10 cellular contexts compared by ENCODE assay signal in genomic region chr6:29828471-29828797, GRCh38. TPM values are rescaled to one million over a fixed set of nuclear protein-coding genes. Genes with fewer than 3 reads are reported as not detected.
DNase-seq lines count a peak whose midpoint lies in the region; TF ChIP-seq lines count a peak whose summit lies in the region.
"Had no signal": no experiment of that assay in that cellular context is flagged by ENCODE, and none has a peak within 500 bp of the region (broad histone marks: within the 10 kb centered on the region; RNA-seq: fewer than 3 reads in every experiment).

No MANE protein-coding gene starts in this region.

- no peak overlapping the region for H3K4me2 ChIP-seq in Karpas-422 (ENCODE audit: low read depth, low read length, poor library complexity, severe bottlenecking)

- peaks cover 38 to 51% of the 10 kb centered on the region in 2 donors for H3K27me3 Mint-ChIP-seq in CD4-positive, alpha-beta memory T cell
- H3K27me3 Mint-ChIP-seq in progenitor cell of endocrine pancreas, result peaks cover 92% of the 10 kb centered on the region
- peaks cover 80% of the 10 kb centered on the region for H3K27me3 Mint-ChIP-seq in activated T-helper 2 cell treated with anti-CD3 and anti-CD28 coated beads, Interferon-gamma antibody, Interleukin-2, Interleukin-4, amounts not matched to agents 10 μg/mL and 5 μg/mL and 100 μg/mL, durations not matched to agents 14 hours and 24 hours and 36 hours (ENCODE audit: low read depth)

- no peaks in the 10 kb centered on the region for H3K79me2 ChIP-seq in Karpas-422 (ENCODE audit: low read length)

- peaks cover 10% of the 10 kb centered on the region for H3K27me3 ChIP-seq in CD4-positive, alpha-beta memory T cell (ENCODE audit: insufficient read depth, low read length)
- H3K27me3 ChIP-seq in Karpas-422 (ENCODE audit: low read length), result no peaks in the 10 kb centered on the region

- H3K9me2 ChIP-seq in Karpas-422 (replicated peaks; ENCODE audit: insufficient read depth, low read length), result no peaks in the 10 kb centered on the region

- CTCF ChIA-PET in CD4-positive, alpha-beta memory T cell (lab: Charles Lee; ENCODE audit: partially characterized antibody), result no interaction called here

- H3K36me3 Mint-ChIP-seq in CD4-positive, alpha-beta memory T cell, result no peaks in the 10 kb centered on the region
- no peaks in the 10 kb centered on the region for H3K36me3 Mint-ChIP-seq in progenitor cell of endocrine pancreas (ENCODE audit: insufficient read depth)
- no peaks in the 10 kb centered on the region for H3K36me3 Mint-ChIP-seq in activated T-helper 2 cell treated with anti-CD3 and anti-CD28 coated beads, Interferon-gamma antibody, Interleukin-2, Interleukin-4, amounts not matched to agents 10 μg/mL and 5 μg/mL and 100 μg/mL, durations not matched to agents 14 hours and 24 hours and 36 hours (ENCODE audit: low read depth)

- peak overlapping the region in 1 of 2 donors; percentile 28 for H3K4me3 ChIP-seq in CD4-positive, alpha-beta memory T cell (ENCODE audit: low read length in 2 of 2)
- no peak overlapping the region for H3K4me3 ChIP-seq in Karpas-422 (ENCODE audit: low read length)

- H3K9me3 Mint-ChIP-seq in CD4-positive, alpha-beta memory T cell, result peaks cover 0 to 2% (median 0%) of the 10 kb centered on the region in 8 donors
- no peaks in the 10 kb centered on the region for H3K9me3 Mint-ChIP-seq in progenitor cell of endocrine pancreas (ENCODE audit: low read depth)
- H3K9me3 Mint-ChIP-seq in activated T-helper 2 cell treated with anti-CD3 and anti-CD28 coated beads, Interferon-gamma antibody, Interleukin-2, Interleukin-4, amounts not matched to agents 10 μg/mL and 5 μg/mL and 100 μg/mL, durations not matched to agents 14 hours and 24 hours and 36 hours, result no peaks in the 10 kb centered on the region

- no peak overlapping the region for H3K27ac ChIP-seq in CD4-positive, alpha-beta memory T cell (ENCODE audit: low read depth, low read length)
- H3K27ac ChIP-seq in Karpas-422 (ENCODE audit: low read length), result no peak overlapping the region

- no peaks in the 10 kb centered on the region for H4K20me1 ChIP-seq in Karpas-422 (ENCODE audit: insufficient read depth, low read depth, low read length)

- H3K4me3 Mint-ChIP-seq in CD4-positive, alpha-beta memory T cell, result peak overlapping the region in 7 of 8 donors; percentile 19 to 73 (median 58)
- H3K4me3 Mint-ChIP-seq in progenitor cell of endocrine pancreas (ENCODE audit: low read depth), result peak overlapping the region; percentile 22
- H3K4me3 Mint-ChIP-seq in activated T-helper 2 cell treated with anti-CD3 and anti-CD28 coated beads, Interferon-gamma antibody, Interleukin-2, Interleukin-4, amounts not matched to agents 10 μg/mL and 5 μg/mL and 100 μg/mL, durations not matched to agents 14 hours and 24 hours and 36 hours (ENCODE audit: low read depth), result no peak overlapping the region

- H3K36me3 ChIP-seq in CD4-positive, alpha-beta memory T cell (ENCODE audit: insufficient read depth, low read length), result no peaks in the 10 kb centered on the region
- no peaks in the 10 kb centered on the region for H3K36me3 ChIP-seq in Karpas-422 (ENCODE audit: insufficient read depth, low read length)

- peak in 1 of 5 donors; percentile 45 for DNase-seq in CD4-positive, alpha-beta memory T cell
- peak; percentile 59 to 67 for DNase-seq in activated CD4-positive, alpha-beta T cell treated with anti-CD3 and anti-CD28 coated beads, Interleukin-2, amount 50 U/mL, for 48 hours
- DNase-seq in germinal center (ENCODE audit: low spot score) (peak; percentile 12), progenitor cell of endocrine pancreas (ENCODE audit: low spot score, unreplicated experiment) (no peak), Karpas-422 (no peak), activated gamma-delta T cell (lab: John Stamatoyannopoulos, UW) (no peak), foreskin melanocyte (no peak)
- DNase-seq in activated T-helper 2 cell treated with anti-CD3 and anti-CD28 coated beads, Interferon-gamma antibody, Interleukin-2, Interleukin-4, amounts not matched to agents 10 μg/mL and 5 μg/mL and 100 μg/mL, durations not matched to agents 14 hours and 24 hours and 36 hours (ENCODE audit: low spot score), result no peak
- DNase-seq: effector CD4-positive, alpha-beta T cell had no signal

- H3K9ac ChIP-seq in Karpas-422 (ENCODE audit: low read length), result no peak overlapping the region

- no peak overlapping the region for H2AFZ ChIP-seq in Karpas-422 (ENCODE audit: low read length)

- TF ChIP-seq CTCF in progenitor cell of endocrine pancreas (IDR thresholded peaks at IDR 0.05; ENCODE audit: unreplicated experiment), result no peak

- intact Hi-C loops in CD4-positive, alpha-beta memory T cell (cut with micrococcal nuclease), result no loop called here
- intact Hi-C loops in activated T-helper 2 cell treated with anti-CD3 and anti-CD28 coated beads, Interferon-gamma antibody, Interleukin-2, Interleukin-4, amounts not matched to agents 10 μg/mL and 5 μg/mL and 100 μg/mL, durations not matched to agents 14 hours and 24 hours and 36 hours (cut with micrococcal nuclease), result no loop called here

- H3K4me1 ChIP-seq in CD4-positive, alpha-beta memory T cell (ENCODE audit: insufficient read depth, low read length), result peaks cover 8% of the 10 kb centered on the region
- no peaks in the 10 kb centered on the region for H3K4me1 ChIP-seq in Karpas-422 (ENCODE audit: low read length)

- POLR2A ChIA-PET in CD4-positive, alpha-beta memory T cell (lab: Charles Lee; ENCODE audit: partially characterized antibody), result no interaction called here

- H3K4me1 Mint-ChIP-seq in CD4-positive, alpha-beta memory T cell, result peaks cover 2 to 16% (median 8%) of the 10 kb centered on the region in 4 donors
- H3K4me1 Mint-ChIP-seq in progenitor cell of endocrine pancreas (ENCODE audit: low read depth), result no peaks in the 10 kb centered on the region
- H3K4me1 Mint-ChIP-seq in activated T-helper 2 cell treated with anti-CD3 and anti-CD28 coated beads, Interferon-gamma antibody, Interleukin-2, Interleukin-4, amounts not matched to agents 10 μg/mL and 5 μg/mL and 100 μg/mL, durations not matched to agents 14 hours and 24 hours and 36 hours (ENCODE audit: low read depth), result no peaks in the 10 kb centered on the region

- no peaks in the 10 kb centered on the region for H3K9me3 ChIP-seq in CD4-positive, alpha-beta memory T cell (ENCODE audit: control insufficient read depth in 1 of 2, low read length in 2 of 2)
- H3K9me3 ChIP-seq in Karpas-422 (ENCODE audit: low read length), result no peaks in the 10 kb centered on the region

- H3K27ac Mint-ChIP-seq in CD4-positive, alpha-beta memory T cell, result no peak overlapping the region
- H3K27ac Mint-ChIP-seq in progenitor cell of endocrine pancreas, result no peak overlapping the region
- no peak overlapping the region for H3K27ac Mint-ChIP-seq in activated T-helper 2 cell treated with anti-CD3 and anti-CD28 coated beads, Interferon-gamma antibody, Interleukin-2, Interleukin-4, amounts not matched to agents 10 μg/mL and 5 μg/mL and 100 μg/mL, durations not matched to agents 14 hours and 24 hours and 36 hours

RNA-seq across cellular contexts. Expression of gene HLA-G, which starts 0.8 kb away (rescaled TPM):
- under 1 TPM; 0.28 to 0.52 TPM for total RNA-seq in CD4-positive, alpha-beta memory T cell
- polyA plus RNA-seq in CD4-positive, alpha-beta memory T cell, result 1 to 10 TPM; 2.1 to 4.9 TPM
- 0.38 TPM in 1 of 2 replicates, not detected in the other for total RNA-seq in progenitor cell of endocrine pancreas
- not detected in 2 replicates for total RNA-seq in Karpas-422 (2014; rRNA removed; shearing (Covaris generic); ENCODE audit: low replicate concordance)
- 1.1 and 1.2 TPM in 2 replicates for total RNA-seq in activated T-helper 2 cell treated with anti-CD3 and anti-CD28 coated beads, Interferon-gamma antibody, Interleukin-2, Interleukin-4, amounts not matched to agents 10 μg/mL and 5 μg/mL and 100 μg/mL, durations not matched to agents 14 hours and 24 hours and 36 hours
- total RNA-seq: M059J had no signal

Comparison
In these comparisons a context has a peak if more than half of its experiments do, and no peak if none do; other contexts are left out.
1. DNase-seq: peak in activated CD4-positive, alpha-beta T cell treated with anti-CD3 and anti-CD28 coated beads, Interleukin-2, amount 50 U/mL, for 48 hours (2 of 2) and germinal center (single experiment); none in progenitor cell of endocrine pancreas (single experiment), Karpas-422 (single experiment), activated T-helper 2 cell treated with anti-CD3 and anti-CD28 coated beads, Interferon-gamma antibody, Interleukin-2, Interleukin-4, amounts not matched to agents 10 μg/mL and 5 μg/mL and 100 μg/mL, durations not matched to agents 14 hours and 24 hours and 36 hours (single experiment), activated gamma-delta T cell (single experiment) and foreskin melanocyte (single experiment).